Comparison of ENCODE assay signal across 1 cellular context in genomic region chr4:140485939-140486338, GRCh38.
TF ChIP-seq lines count a peak whose summit lies in the region.

No MANE protein-coding gene starts in this region.

TF ChIP-seq in endothelial cell of umbilical vein, 7 proteins besides CTCF, POLR2A, EP300 and RAD21:
- no peak for TF ChIP-seq EZH2 (IDR thresholded peaks at IDR 0.05; ENCODE audit: borderline replicate concordance, low read depth, low read length, severe bottlenecking)
- no peak for TF ChIP-seq JUN (IDR thresholded peaks at IDR 0.05; ENCODE audit: borderline replicate concordance, insufficient read depth, insufficient read length, low read depth)
- TF ChIP-seq MAX (IDR thresholded peaks at IDR 0.05; ENCODE audit: insufficient read depth, insufficient read length) = no peak
- no peak for TF ChIP-seq GATA2 (IDR thresholded peaks at IDR 0.05; ENCODE audit: insufficient read depth, insufficient read length, low read depth, low read length)
- TF ChIP-seq POLR2AphosphoS5 (IDR thresholded peaks at IDR 0.05; ENCODE audit: insufficient read depth, low read depth, low read length) = no peak
- TF ChIP-seq MYC (IDR thresholded peaks at IDR 0.05; ENCODE audit: low read depth, low read length) = no peak
- no peak for TF ChIP-seq FOS (IDR thresholded peaks at IDR 0.05; ENCODE audit: borderline replicate concordance, insufficient read depth, low read length)
TF ChIP-seq in endothelial cell of umbilical vein: peak in this region for 0.
